Comparison of ENCODE assay signal across 10 cellular contexts in the genomic region with DNA sequence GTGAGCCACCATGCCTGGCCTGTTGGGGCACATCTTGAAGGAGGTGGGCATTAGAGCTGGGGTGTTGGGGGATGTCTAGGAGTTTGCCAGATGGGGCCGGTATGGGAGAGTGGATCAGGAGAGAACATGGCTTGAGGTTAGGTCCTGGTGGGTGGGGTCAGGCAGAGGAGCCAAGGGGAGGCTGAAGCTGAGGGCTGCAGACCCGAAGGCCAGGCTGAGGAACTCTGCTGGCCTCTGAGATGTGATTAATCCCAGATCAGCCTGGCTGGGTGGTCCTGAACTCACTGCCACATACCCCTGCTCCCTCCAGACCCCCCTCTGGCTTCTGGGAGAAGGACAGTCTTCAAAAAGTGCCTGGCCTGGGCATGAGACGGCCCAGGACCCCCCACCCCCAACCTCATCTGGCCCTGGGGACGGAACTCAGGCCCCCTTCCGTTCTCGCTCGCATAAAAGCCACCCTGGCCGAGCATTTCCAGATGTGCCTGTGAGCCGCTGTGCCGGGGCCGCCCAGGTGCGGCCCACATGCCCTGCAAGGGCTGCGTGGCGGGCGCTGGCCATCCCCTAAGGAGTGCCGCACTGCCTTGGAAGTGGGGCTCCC. TPM values are rescaled to one million over a fixed set of nuclear protein-coding genes. Genes with fewer than 3 reads are reported as not detected.
A peak's percentile ranks its signal among the peaks of the same experiment; 100 is the strongest.
DNase-seq lines count a peak whose midpoint lies in the region; ATAC-seq and TF ChIP-seq lines count a peak whose summit lies in the region.
"Had no signal": no experiment of that assay in that cellular context is flagged by ENCODE, and none has a peak within 500 bp of the region (broad histone marks: within the 10 kb centered on the region; RNA-seq: fewer than 3 reads in every experiment).

No MANE protein-coding gene starts in this region.

- WGBS in stomach, 5 donors: 89 to 96% (median 91%) methylated on average over 8 to 16 of the region's 16 CpGs

- no peak for TF ChIP-seq POLR2A in stomach (IDR thresholded peaks at IDR 0.05)

- peaks cover 9% of the 10 kb centered on the region for H3K27me3 Mint-ChIP-seq in activated CD4-positive, alpha-beta T cell treated with anti-CD3 and anti-CD28 coated beads for 36 hours
- peaks cover 10% of the 10 kb centered on the region for H3K27me3 Mint-ChIP-seq in activated CD4-positive, alpha-beta memory T cell treated with anti-CD3 and anti-CD28 coated beads for 36 hours

- no peak for TF ChIP-seq CTCF in right atrium auricular region (IDR thresholded peaks at IDR 0.05)
- TF ChIP-seq CTCF in stomach (IDR thresholded peaks at IDR 0.05): no peak
- TF ChIP-seq CTCF in GM10248 (IDR thresholded peaks at IDR 0.05; ENCODE audit: control extremely low read depth, extremely low read depth, low read depth, missing control alignments): no peak

- no peak overlapping the region for H3K27ac Mint-ChIP-seq in activated CD4-positive, alpha-beta T cell treated with anti-CD3 and anti-CD28 coated beads for 36 hours
- H3K27ac Mint-ChIP-seq in activated CD4-positive, alpha-beta memory T cell treated with anti-CD3 and anti-CD28 coated beads for 36 hours: no peak overlapping the region

- H3K9me3 ChIP-seq in right atrium auricular region (no peaks in the 10 kb centered on the region), stomach (no peaks in the 10 kb centered on the region)

- H3K9me3 Mint-ChIP-seq in activated CD4-positive, alpha-beta T cell treated with anti-CD3 and anti-CD28 coated beads for 36 hours (ENCODE audit: low read depth): no peaks in the 10 kb centered on the region
- no peaks in the 10 kb centered on the region for H3K9me3 Mint-ChIP-seq in activated CD4-positive, alpha-beta memory T cell treated with anti-CD3 and anti-CD28 coated beads for 36 hours

- peak overlapping the region in 1 of 2 donors; percentile 74 for H3K4me3 ChIP-seq in right atrium auricular region
- H3K4me3 ChIP-seq in stomach: peak overlapping the region in 3 of 4 donors; percentile 59 to 94 (median 72)

- ATAC-seq in activated CD4-positive, alpha-beta T cell treated with anti-CD3 and anti-CD28 coated beads for 36 hours: no peak

- TF ChIP-seq EP300 in stomach (IDR thresholded peaks at IDR 0.05): no peak

- H3K4me1 Mint-ChIP-seq in activated CD4-positive, alpha-beta T cell treated with anti-CD3 and anti-CD28 coated beads for 36 hours: peaks cover 5% of the 10 kb centered on the region
- no peaks in the 10 kb centered on the region for H3K4me1 Mint-ChIP-seq in activated CD4-positive, alpha-beta memory T cell treated with anti-CD3 and anti-CD28 coated beads for 36 hours (ENCODE audit: low read depth)

- no peak for DNase-seq in activated CD4-positive, alpha-beta T cell treated with anti-CD3 and anti-CD28 coated beads for 36 hours
- DNase-seq in activated CD4-positive, alpha-beta T cell treated with anti-CD3 and anti-CD28 coated beads for 48 hours: no peak
- DNase-seq in activated CD4-positive, alpha-beta memory T cell treated with anti-CD3 and anti-CD28 coated beads for 36 hours: no peak
- DNase-seq in right atrium auricular region (ENCODE audit: low spot score) (no peak), stomach (no peak), NCI-H1092 (lab: John Stamatoyannopoulos, UW) (no peak), AG08396 (ENCODE audit: low spot score) (no peak), GM10248 (ENCODE audit: extremely low spot score) (no peak)
- DNase-seq: central memory CD4-positive, alpha-beta T cell; NCI-H526 treated with DMSO at 0.1 percent for 48 hours had no signal

- H3K4me3 Mint-ChIP-seq in activated CD4-positive, alpha-beta T cell treated with anti-CD3 and anti-CD28 coated beads for 36 hours: peak overlapping the region; percentile 70
- peak overlapping the region; percentile 65 for H3K4me3 Mint-ChIP-seq in activated CD4-positive, alpha-beta memory T cell treated with anti-CD3 and anti-CD28 coated beads for 36 hours

- intact Hi-C loops in activated CD4-positive, alpha-beta T cell treated with anti-CD3 and anti-CD28 coated beads for 36 hours (cut with DNase I, micrococcal nuclease): no loop called here
- intact Hi-C loops in activated CD4-positive, alpha-beta memory T cell treated with anti-CD3 and anti-CD28 coated beads for 36 hours (cut with micrococcal nuclease): no loop called here
- intact Hi-C loops in stomach (cut with DNase I; ENCODE audit: low total_unique reads): no loop called here

- H3K27ac ChIP-seq in right atrium auricular region (peak overlapping the region; percentile 91 to 100), stomach (peak overlapping the region; percentile 88 to 98 (median 91))

- POLR2A ChIA-PET in activated CD4-positive, alpha-beta T cell treated with anti-CD3 and anti-CD28 coated beads for 36 hours (lab: Charles Lee): no interaction called here
- POLR2A ChIA-PET in activated CD4-positive, alpha-beta memory T cell treated with anti-CD3 and anti-CD28 coated beads for 36 hours (lab: Charles Lee): interaction anchor here (1.0 to 1.4 kb wide), 5 partner anchors 9 to 19 kb away, joined by 3 to 8 read pairs (median 4); a partner anchor contains a TSS
- POLR2A ChIA-PET in GM10248 (lab: Yijun Ruan, JAX): no interaction called here

- no peaks in the 10 kb centered on the region for H3K27me3 ChIP-seq in right atrium auricular region
- H3K27me3 ChIP-seq in stomach: peaks cover 0 to 39% (median 11%) of the 10 kb centered on the region in 3 donors

- H3K36me3 Mint-ChIP-seq in activated CD4-positive, alpha-beta T cell treated with anti-CD3 and anti-CD28 coated beads for 36 hours (ENCODE audit: low read depth): no peaks in the 10 kb centered on the region
- no peaks in the 10 kb centered on the region for H3K36me3 Mint-ChIP-seq in activated CD4-positive, alpha-beta memory T cell treated with anti-CD3 and anti-CD28 coated beads for 36 hours

- peaks cover 0 to 47% of the 10 kb centered on the region in 2 donors for H3K4me1 ChIP-seq in right atrium auricular region
- peaks cover 31 to 54% (median 48%) of the 10 kb centered on the region in 4 donors for H3K4me1 ChIP-seq in stomach

- CTCF ChIA-PET in activated CD4-positive, alpha-beta T cell treated with anti-CD3 and anti-CD28 coated beads for 36 hours (lab: Charles Lee): interaction anchor here (1.0 to 2.0 kb wide), 5 partner anchors 8 to 44 kb away, joined by 3 to 11 read pairs (median 3); no protein-coding TSS in a partner anchor
- CTCF ChIA-PET in activated CD4-positive, alpha-beta memory T cell treated with anti-CD3 and anti-CD28 coated beads for 36 hours (lab: Charles Lee): interaction anchor here (0.9 to 2.0 kb wide), 5 partner anchors 13 to 172 kb away, joined by 3 to 7 read pairs (median 5); a partner anchor contains a TSS
- CTCF ChIA-PET in GM10248 (lab: Yijun Ruan, JAX): interaction anchor here (1.2 to 2.9 kb wide), 6 partner anchors 9 to 173 kb away, joined by 3 to 17 read pairs (median 4); a partner anchor contains a TSS

- peaks cover 14% of the 10 kb centered on the region for H3K36me3 ChIP-seq in right atrium auricular region
- peaks cover 0 to 9% (median 1%) of the 10 kb centered on the region in 4 donors for H3K36me3 ChIP-seq in stomach

RNA-seq across cellular contexts. Expression of a gene that starts 2.7 kb away (rescaled TPM):
- total RNA-seq in activated CD4-positive, alpha-beta T cell treated with anti-CD3 and anti-CD28 coated beads for 36 hours: 10 to 100 TPM in 1 of 2 experiments, 1 to 10 TPM in 1; 8.5 to 10.1 TPM
- total RNA-seq in activated CD4-positive, alpha-beta memory T cell treated with anti-CD3 and anti-CD28 coated beads for 36 hours: 1 to 10 TPM; 5.7 to 6.0 TPM
- total RNA-seq in right atrium auricular region: 100 to 1,000 TPM in 1 of 2 donors, 10 to 100 TPM in 1; 64.4 to 437 TPM
- 100 to 1,000 TPM in 1 of 5 donors, 10 to 100 TPM in 4; 12.3 to 136 (median 62.9) TPM for total RNA-seq in stomach
- 10 to 100 TPM; 12.5 to 32.8 (median 20.7) TPM for polyA plus RNA-seq in stomach

RNA-seq across cellular contexts. Expression of a gene that starts 15.9 kb away (rescaled TPM):
- 10 to 100 TPM; 83.0 to 91.3 TPM for total RNA-seq in activated CD4-positive, alpha-beta T cell treated with anti-CD3 and anti-CD28 coated beads for 36 hours
- total RNA-seq in activated CD4-positive, alpha-beta memory T cell treated with anti-CD3 and anti-CD28 coated beads for 36 hours: 10 to 100 TPM; 84.4 to 89.7 TPM
- total RNA-seq in right atrium auricular region: 10 to 100 TPM; 53.3 to 68.5 TPM
- 100 to 1,000 TPM in 1 of 5 donors, 10 to 100 TPM in 4; 21.1 to 240 (median 65.9) TPM for total RNA-seq in stomach
- polyA plus RNA-seq in stomach: 10 to 100 TPM; 29.9 to 35.1 (median 35.0) TPM

RNA-seq across cellular contexts. Expression of a gene that starts 16.4 kb away (rescaled TPM):
- total RNA-seq in activated CD4-positive, alpha-beta T cell treated with anti-CD3 and anti-CD28 coated beads for 36 hours: not detected
- total RNA-seq in activated CD4-positive, alpha-beta memory T cell treated with anti-CD3 and anti-CD28 coated beads for 36 hours: not detected
- not detected for total RNA-seq in right atrium auricular region
- total RNA-seq in stomach: not detected
- polyA plus RNA-seq in stomach: not detected

RNA-seq across cellular contexts. Expression of a gene that starts 29.8 kb away (rescaled TPM):
- total RNA-seq in activated CD4-positive, alpha-beta T cell treated with anti-CD3 and anti-CD28 coated beads for 36 hours: under 1 TPM in 1 of 2 experiments, not detected in 1; 0.18 TPM
- under 1 TPM in 1 of 2 experiments, not detected in 1; 0.17 TPM for total RNA-seq in activated CD4-positive, alpha-beta memory T cell treated with anti-CD3 and anti-CD28 coated beads for 36 hours
- total RNA-seq in right atrium auricular region (10 to 100 TPM; 28.7 to 64.9 TPM), stomach (10 to 100 TPM; 12.1 to 88.9 (median 17.5) TPM)
- polyA plus RNA-seq in stomach: 10 to 100 TPM in 2 of 3 donors, 1 to 10 TPM in 1; 9.8 to 14.8 (median 12.0) TPM

RNA-seq across cellular contexts. Expression of a gene that starts 39.2 kb away (rescaled TPM):
- total RNA-seq in activated CD4-positive, alpha-beta T cell treated with anti-CD3 and anti-CD28 coated beads for 36 hours: not detected
- total RNA-seq in activated CD4-positive, alpha-beta memory T cell treated with anti-CD3 and anti-CD28 coated beads for 36 hours: under 1 TPM in 1 of 2 experiments, not detected in 1; 0.14 TPM
- total RNA-seq in right atrium auricular region (under 1 TPM; 0.35 to 0.37 TPM), stomach (under 1 TPM in 1 of 5 donors, not detected in 4; 0.45 TPM)
- under 1 TPM; 0.37 to 0.76 (median 0.48) TPM for polyA plus RNA-seq in stomach
